1 cellular context compared by ENCODE assay signal in the genomic region with DNA sequence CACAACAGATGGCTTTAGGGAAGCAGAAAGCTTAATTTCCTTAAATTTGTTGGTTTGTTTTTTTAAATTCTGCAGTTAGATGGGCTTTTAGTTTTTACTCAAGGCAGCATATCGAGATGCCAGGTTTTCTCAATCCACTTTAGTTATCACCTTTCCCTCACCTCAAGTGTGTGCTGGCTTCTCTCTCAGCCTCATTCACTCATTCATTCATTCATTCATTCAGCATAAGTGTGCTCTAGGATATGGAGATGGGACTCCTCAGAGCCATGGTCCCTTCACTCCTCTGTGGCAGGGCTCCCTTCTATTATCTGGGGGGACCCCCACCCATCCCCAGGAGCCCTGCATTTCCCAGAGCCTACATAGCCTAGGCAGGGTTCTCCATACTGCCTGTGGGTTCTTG.
A peak's percentile ranks its signal among the peaks of the same experiment; 100 is the strongest.
TF ChIP-seq lines count a peak whose summit lies in the region.

No MANE protein-coding gene starts in this region.

TF ChIP-seq in GM12878, 131 proteins besides CTCF, POLR2A, EP300 and RAD21:
- peak; percentile 84 for TF ChIP-seq ZNF24 (IDR thresholded peaks at IDR 0.05)
- no peak for TF ChIP-seq POLR2AphosphoS5 (IDR thresholded peaks at IDR 0.05; ENCODE audit: low read length)
